Comparison of ENCODE assay signal across 1 cellular context in the genomic region with DNA sequence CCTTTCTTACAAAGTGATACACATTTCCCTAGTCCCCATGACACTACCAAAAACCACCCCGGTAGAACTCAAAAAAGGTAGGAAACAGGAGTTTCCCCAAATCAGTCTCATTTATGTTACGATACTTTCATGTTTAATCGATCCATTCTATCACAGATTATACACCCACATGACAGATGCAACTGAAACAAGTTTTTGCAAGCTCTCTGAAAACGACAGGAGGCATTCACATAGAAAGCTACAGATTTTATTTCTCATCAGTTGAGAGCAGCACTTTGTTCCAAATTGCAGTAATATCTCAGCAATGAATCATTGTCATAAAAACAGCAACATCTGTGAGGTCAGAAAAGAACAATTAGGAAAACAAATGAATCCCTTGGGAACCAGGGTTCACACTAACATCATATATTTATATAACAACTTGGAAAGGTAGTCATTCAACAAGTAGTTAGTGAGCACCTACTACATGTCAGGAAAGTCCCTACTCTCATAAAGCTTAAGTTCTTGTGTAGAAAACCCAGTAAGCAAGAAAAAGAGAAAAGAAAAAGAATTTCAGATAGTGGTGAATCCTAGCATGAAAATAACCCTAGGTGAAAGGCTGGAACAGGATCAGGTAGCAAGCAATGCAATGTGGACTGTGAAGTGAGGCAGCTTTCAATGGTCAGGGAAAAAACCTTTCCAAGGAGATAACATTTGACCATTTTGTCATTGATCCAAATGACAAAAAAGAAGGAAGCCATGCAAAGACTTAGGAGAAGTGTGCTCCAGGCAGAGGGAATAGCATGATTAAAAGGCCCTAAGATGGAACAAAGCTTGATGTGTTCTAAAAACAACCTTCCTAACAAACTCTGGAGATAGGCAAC.
A peak's percentile ranks its signal among the peaks of the same experiment; 100 is the strongest.
TF ChIP-seq lines count a peak whose summit lies in the region.

No MANE protein-coding gene starts in this region.

TF ChIP-seq in SK-N-SH, 30 proteins besides CTCF, POLR2A, EP300 and RAD21 (continued from another document):
- TF ChIP-seq MAX (IDR thresholded peaks at IDR 0.05; ENCODE audit: low read depth) (no peak), NFIC (IDR thresholded peaks at IDR 0.05; ENCODE audit: borderline replicate concordance) (no peak), YY1 (IDR thresholded peaks at IDR 0.05; ENCODE audit: low read depth) (no peak), CHD2 (IDR thresholded peaks at IDR 0.05; ENCODE audit: low read length, partially characterized antibody) (no peak), FOXM1 (IDR thresholded peaks at IDR 0.05; ENCODE audit: low read depth) (no peak), GATA2 (CRISPR knock-in tag; IDR thresholded peaks at IDR 0.05) (no peak), NRF1 (IDR thresholded peaks at IDR 0.05; ENCODE audit: low read depth, low read length) (no peak), GABPA (IDR thresholded peaks at IDR 0.05; ENCODE audit: low read depth) (no peak), MEF2A (IDR thresholded peaks at IDR 0.05; ENCODE audit: borderline replicate concordance, low read depth) (0 out of 2 replicates have a peak, but pooled peaks have one; percentile 40), JUND (IDR thresholded peaks at IDR 0.05) (no peak), TEAD4 (IDR thresholded peaks at IDR 0.05; ENCODE audit: borderline replicate concordance, insufficient read depth) (no peak), FOXJ3 (CRISPR knock-in tag; IDR thresholded peaks at IDR 0.05) (no peak), RXRA (IDR thresholded peaks at IDR 0.05; ENCODE audit: borderline replicate concordance, low read depth) (no peak), RFX5 (IDR thresholded peaks at IDR 0.05; ENCODE audit: low read length) (no peak), POLR2AphosphoS5 (IDR thresholded peaks at IDR 0.05; ENCODE audit: low read depth, low read length) (no peak), RCOR1 (IDR thresholded peaks at IDR 0.05; ENCODE audit: low read length) (no peak), SMC3 (IDR thresholded peaks at IDR 0.05; ENCODE audit: low read depth, low read length) (no peak), TCF12 (IDR thresholded peaks at IDR 0.05) (0 out of 2 replicates have a peak, but pooled peaks have one; percentile 38), ELF1 (IDR thresholded peaks at IDR 0.05) (no peak)
- TF ChIP-seq, protein P1, sequence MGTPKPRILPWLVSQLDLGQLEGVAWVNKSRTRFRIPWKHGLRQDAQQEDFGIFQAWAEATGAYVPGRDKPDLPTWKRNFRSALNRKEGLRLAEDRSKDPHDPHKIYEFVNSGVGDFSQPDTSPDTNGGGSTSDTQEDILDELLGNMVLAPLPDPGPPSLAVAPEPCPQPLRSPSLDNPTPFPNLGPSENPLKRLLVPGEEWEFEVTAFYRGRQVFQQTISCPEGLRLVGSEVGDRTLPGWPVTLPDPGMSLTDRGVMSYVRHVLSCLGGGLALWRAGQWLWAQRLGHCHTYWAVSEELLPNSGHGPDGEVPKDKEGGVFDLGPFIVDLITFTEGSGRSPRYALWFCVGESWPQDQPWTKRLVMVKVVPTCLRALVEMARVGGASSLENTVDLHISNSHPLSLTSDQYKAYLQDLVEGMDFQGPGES (IDR thresholded peaks at IDR 0.05; ENCODE audit: low read depth, low read length) = no peak
- TF ChIP-seq, protein P2, sequence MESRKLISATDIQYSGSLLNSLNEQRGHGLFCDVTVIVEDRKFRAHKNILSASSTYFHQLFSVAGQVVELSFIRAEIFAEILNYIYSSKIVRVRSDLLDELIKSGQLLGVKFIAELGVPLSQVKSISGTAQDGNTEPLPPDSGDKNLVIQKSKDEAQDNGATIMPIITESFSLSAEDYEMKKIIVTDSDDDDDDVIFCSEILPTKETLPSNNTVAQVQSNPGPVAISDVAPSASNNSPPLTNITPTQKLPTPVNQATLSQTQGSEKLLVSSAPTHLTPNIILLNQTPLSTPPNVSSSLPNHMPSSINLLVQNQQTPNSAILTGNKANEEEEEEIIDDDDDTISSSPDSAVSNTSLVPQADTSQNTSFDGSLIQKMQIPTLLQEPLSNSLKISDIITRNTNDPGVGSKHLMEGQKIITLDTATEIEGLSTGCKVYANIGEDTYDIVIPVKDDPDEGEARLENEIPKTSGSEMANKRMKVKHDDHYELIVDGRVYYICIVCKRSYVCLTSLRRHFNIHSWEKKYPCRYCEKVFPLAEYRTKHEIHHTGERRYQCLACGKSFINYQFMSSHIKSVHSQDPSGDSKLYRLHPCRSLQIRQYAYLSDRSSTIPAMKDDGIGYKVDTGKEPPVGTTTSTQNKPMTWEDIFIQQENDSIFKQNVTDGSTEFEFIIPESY (IDR thresholded peaks at IDR 0.05; ENCODE audit: borderline replicate concordance, low read depth) = no peak
TF ChIP-seq in SK-N-SH: peak in this region for 3.
